ENCODE assay signal across 1 cellular context in the genomic region with DNA sequence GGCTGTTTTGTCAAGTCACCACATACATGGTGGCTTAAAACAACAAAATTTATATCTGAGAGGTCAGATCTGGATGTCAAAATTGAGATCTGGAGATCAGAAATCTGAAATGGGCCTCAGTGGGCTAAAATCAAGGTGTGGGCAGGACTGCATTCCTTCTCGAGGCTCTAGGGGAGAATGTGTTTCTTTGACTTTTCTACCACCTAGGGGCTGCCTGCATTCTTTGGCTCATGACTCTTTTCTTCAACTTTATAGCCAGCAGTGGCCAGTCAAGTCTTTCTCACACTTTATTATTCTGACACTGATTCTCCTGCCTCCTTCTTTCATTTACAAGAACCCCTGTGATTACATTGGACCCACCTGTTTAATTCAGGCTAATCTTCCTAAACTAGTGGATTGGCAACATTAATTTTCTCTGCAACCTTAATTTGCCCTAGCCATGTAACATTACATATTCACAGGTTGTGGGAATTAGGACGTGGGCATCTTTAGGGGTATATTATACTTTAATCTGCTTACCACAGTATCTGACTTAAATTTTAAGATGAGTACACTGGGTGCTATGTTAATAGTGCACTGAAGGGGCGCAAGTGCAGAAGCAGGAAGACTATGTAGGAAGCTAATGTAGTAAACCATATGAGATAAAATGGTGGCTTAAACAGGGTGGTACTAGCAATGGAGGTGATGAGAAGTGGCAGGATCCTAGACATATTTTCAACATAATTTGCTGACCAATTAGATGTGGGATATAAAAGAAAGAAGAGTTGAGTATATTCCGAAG.
TF ChIP-seq lines count a peak whose summit lies in the region.

No MANE protein-coding gene starts in this region.

TF ChIP-seq in SK-N-SH, 30 proteins besides CTCF, POLR2A, EP300 and RAD21 (continued from another document):
- TF ChIP-seq, protein P1, sequence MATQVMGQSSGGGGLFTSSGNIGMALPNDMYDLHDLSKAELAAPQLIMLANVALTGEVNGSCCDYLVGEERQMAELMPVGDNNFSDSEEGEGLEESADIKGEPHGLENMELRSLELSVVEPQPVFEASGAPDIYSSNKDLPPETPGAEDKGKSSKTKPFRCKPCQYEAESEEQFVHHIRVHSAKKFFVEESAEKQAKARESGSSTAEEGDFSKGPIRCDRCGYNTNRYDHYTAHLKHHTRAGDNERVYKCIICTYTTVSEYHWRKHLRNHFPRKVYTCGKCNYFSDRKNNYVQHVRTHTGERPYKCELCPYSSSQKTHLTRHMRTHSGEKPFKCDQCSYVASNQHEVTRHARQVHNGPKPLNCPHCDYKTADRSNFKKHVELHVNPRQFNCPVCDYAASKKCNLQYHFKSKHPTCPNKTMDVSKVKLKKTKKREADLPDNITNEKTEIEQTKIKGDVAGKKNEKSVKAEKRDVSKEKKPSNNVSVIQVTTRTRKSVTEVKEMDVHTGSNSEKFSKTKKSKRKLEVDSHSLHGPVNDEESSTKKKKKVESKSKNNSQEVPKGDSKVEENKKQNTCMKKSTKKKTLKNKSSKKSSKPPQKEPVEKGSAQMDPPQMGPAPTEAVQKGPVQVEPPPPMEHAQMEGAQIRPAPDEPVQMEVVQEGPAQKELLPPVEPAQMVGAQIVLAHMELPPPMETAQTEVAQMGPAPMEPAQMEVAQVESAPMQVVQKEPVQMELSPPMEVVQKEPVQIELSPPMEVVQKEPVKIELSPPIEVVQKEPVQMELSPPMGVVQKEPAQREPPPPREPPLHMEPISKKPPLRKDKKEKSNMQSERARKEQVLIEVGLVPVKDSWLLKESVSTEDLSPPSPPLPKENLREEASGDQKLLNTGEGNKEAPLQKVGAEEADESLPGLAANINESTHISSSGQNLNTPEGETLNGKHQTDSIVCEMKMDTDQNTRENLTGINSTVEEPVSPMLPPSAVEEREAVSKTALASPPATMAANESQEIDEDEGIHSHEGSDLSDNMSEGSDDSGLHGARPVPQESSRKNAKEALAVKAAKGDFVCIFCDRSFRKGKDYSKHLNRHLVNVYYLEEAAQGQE (IDR thresholded peaks at IDR 0.05; ENCODE audit: low read depth, low read length), result no peak
- TF ChIP-seq, protein P2, sequence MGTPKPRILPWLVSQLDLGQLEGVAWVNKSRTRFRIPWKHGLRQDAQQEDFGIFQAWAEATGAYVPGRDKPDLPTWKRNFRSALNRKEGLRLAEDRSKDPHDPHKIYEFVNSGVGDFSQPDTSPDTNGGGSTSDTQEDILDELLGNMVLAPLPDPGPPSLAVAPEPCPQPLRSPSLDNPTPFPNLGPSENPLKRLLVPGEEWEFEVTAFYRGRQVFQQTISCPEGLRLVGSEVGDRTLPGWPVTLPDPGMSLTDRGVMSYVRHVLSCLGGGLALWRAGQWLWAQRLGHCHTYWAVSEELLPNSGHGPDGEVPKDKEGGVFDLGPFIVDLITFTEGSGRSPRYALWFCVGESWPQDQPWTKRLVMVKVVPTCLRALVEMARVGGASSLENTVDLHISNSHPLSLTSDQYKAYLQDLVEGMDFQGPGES (IDR thresholded peaks at IDR 0.05; ENCODE audit: low read depth, low read length), result no peak
- no peak for TF ChIP-seq NFIC (IDR thresholded peaks at IDR 0.05; ENCODE audit: borderline replicate concordance)
TF ChIP-seq in SK-N-SH: peak in this region for 0.
